In genomic region chr17:8051831-8052230, GRCh38 we compare ENCODE assay signal across 31 cellular contexts. TPM values are rescaled to one million over a fixed set of nuclear protein-coding genes. Genes with fewer than 3 reads are reported as not detected.
"Had no signal": no experiment of that assay in that cellular context is flagged by ENCODE, and none has a peak within 500 bp of the region (broad histone marks: within the 10 kb centered on the region; RNA-seq: fewer than 3 reads in every experiment).

No MANE protein-coding gene starts in this region.

- H3K27ac Mint-ChIP-seq: dendritic cell treated with granulocyte-macrophage colony-stimulating factor and Interleukin-4, amounts not matched to agents 40 ng/mL and 50 ng/mL, for 4 days; endodermal cell; naive thymus-derived CD4-positive, alpha-beta T cell; stimulated activated effector memory CD8-positive, alpha-beta T cell treated with anti-CD3 and anti-CD28 coated beads, Interleukin-12 subunit alpha, Interleukin-12 subunit beta, amount 100 ng/mL, for 72 hours had no signal

- H3K9me3 Mint-ChIP-seq: dendritic cell treated with granulocyte-macrophage colony-stimulating factor and Interleukin-4, amounts not matched to agents 40 ng/mL and 50 ng/mL, for 4 days; endodermal cell; naive thymus-derived CD4-positive, alpha-beta T cell; stimulated activated effector memory CD8-positive, alpha-beta T cell treated with anti-CD3 and anti-CD28 coated beads, Interleukin-12 subunit alpha, Interleukin-12 subunit beta, amount 100 ng/mL, for 72 hours had no signal

- H3K27me3 Mint-ChIP-seq: dendritic cell treated with granulocyte-macrophage colony-stimulating factor and Interleukin-4, amounts not matched to agents 40 ng/mL and 50 ng/mL, for 4 days had no signal

- ATAC-seq: esophagus mucosa; gastrocnemius medialis; naive thymus-derived CD4-positive, alpha-beta T cell; pancreas; sciatic nerve; stimulated activated effector memory CD8-positive, alpha-beta T cell treated with anti-CD3 and anti-CD28 coated beads, Interleukin-12 subunit alpha, Interleukin-12 subunit beta, amount 100 ng/mL, for 72 hours had no signal

- DNase-seq: colonic mucosa; effector CD8-positive, alpha-beta T cell; endodermal cell; foreskin fibroblast; gastrocnemius medialis; head of caudate nucleus; mesenchymal stem cell; midbrain; naive thymus-derived CD4-positive, alpha-beta T cell; pancreas; retina; stimulated activated CD4-positive, alpha-beta T cell treated with anti-CD3 and anti-CD28 coated beads, Interleukin-2, amount 100 ng/mL, for 24 hours; stimulated activated CD4-positive, alpha-beta T cell treated with anti-CD3 and anti-CD28 coated beads, Interleukin-4, amount 100 ng/mL, for 24 hours; stimulated activated naive CD4-positive, alpha-beta T cell treated with Interleukin-2 at 50 U/mL for 16 hours; stomach; thyroid gland; trophoblast cell had no signal

- H3K4me3 Mint-ChIP-seq: dendritic cell treated with granulocyte-macrophage colony-stimulating factor and Interleukin-4, amounts not matched to agents 40 ng/mL and 50 ng/mL, for 4 days; endodermal cell; naive thymus-derived CD4-positive, alpha-beta T cell; stimulated activated effector memory CD8-positive, alpha-beta T cell treated with anti-CD3 and anti-CD28 coated beads, Interleukin-12 subunit alpha, Interleukin-12 subunit beta, amount 100 ng/mL, for 72 hours had no signal

- H3K36me3 Mint-ChIP-seq: naive thymus-derived CD4-positive, alpha-beta T cell; stimulated activated effector memory CD8-positive, alpha-beta T cell treated with anti-CD3 and anti-CD28 coated beads, Interleukin-12 subunit alpha, Interleukin-12 subunit beta, amount 100 ng/mL, for 72 hours had no signal

RNA-seq across cellular contexts. Expression of gene ALOX15B, which starts 13.0 kb away (rescaled TPM):
- total RNA-seq: cerebellum, endodermal cell, glomerular endothelial cell, lung microvascular endothelial cell, pulmonary artery endothelial cell, sciatic nerve, temporal lobe, urinary bladder had no signal

RNA-seq across cellular contexts. Expression of gene ALOX12B, which starts 35.7 kb away (rescaled TPM):
- total RNA-seq: cerebellum, gastrocnemius medialis, glomerular endothelial cell, lung microvascular endothelial cell, omental fat pad, posterior vena cava, pulmonary artery endothelial cell, sciatic nerve, skeletal muscle tissue, stomach, subcutaneous adipose tissue, temporal lobe, thyroid gland had no signal

RNA-seq across cellular contexts. Expression of gene GUCY2D, which starts 49.4 kb away (rescaled TPM):
- total RNA-seq: cerebellum, gastrocnemius medialis, glomerular endothelial cell, lung microvascular endothelial cell, posterior vena cava, pulmonary artery endothelial cell, sciatic nerve, skeletal muscle tissue, stomach, subcutaneous adipose tissue, thyroid gland, urinary bladder had no signal
